In the genomic region with DNA sequence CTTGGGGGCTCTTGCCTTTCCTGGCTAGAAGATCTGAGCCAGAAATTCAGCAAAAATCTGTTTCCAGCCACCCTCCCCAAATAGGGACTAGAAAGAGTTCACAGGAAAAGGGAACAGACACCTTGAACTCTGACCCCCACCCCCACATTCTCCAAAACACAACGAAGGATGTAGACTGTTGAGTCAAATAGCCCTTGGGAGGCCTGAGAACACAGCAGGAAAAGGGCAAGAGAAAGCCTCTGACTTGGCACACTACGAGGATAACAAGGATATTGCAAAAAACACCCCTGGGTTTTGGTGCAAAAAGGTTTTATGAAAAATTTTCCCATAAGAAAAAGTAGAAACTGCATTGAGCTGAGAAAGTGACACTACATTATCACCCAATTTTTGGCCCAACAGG, we compare ENCODE assay signal across 16 cellular contexts. TPM values are rescaled to one million over a fixed set of nuclear protein-coding genes. Genes with fewer than 3 reads are reported as not detected.
DNase-seq lines count a peak whose midpoint lies in the region; ATAC-seq and TF ChIP-seq lines count a peak whose summit lies in the region.
"Had no signal": no experiment of that assay in that cellular context is flagged by ENCODE, and none has a peak within 500 bp of the region (broad histone marks: within the 10 kb centered on the region; RNA-seq: fewer than 3 reads in every experiment).

No MANE protein-coding gene starts in this region.

- TF ChIP-seq EP300 in esophagus muscularis mucosa (IDR thresholded peaks at IDR 0.05): no peak
- TF ChIP-seq EP300 in sigmoid colon (IDR thresholded peaks at IDR 0.05): no peak

- H4K91ac ChIP-seq in neuronal stem cell (ENCODE audit: low read depth, low read length, poor library complexity): no peak overlapping the region

- H3K27me3 Mint-ChIP-seq in CD4-positive, CD25-positive, alpha-beta regulatory T cell: no peaks in the 10 kb centered on the region
- H3K27me3 Mint-ChIP-seq: B cell, T-helper 17 cell had no signal

- H3K79me1 ChIP-seq in neuronal stem cell (ENCODE audit: low read depth, low read length): peaks cover 9% of the 10 kb centered on the region

- no peak overlapping the region for H3K14ac ChIP-seq in neuronal stem cell (ENCODE audit: low read length)

- no peak overlapping the region for H2BK15ac ChIP-seq in neuronal stem cell (ENCODE audit: low read length)

- H2AK5ac ChIP-seq in neuronal stem cell (ENCODE audit: low read depth, low read length): no peak overlapping the region

- no peak overlapping the region for H3K4ac ChIP-seq in neuronal stem cell (ENCODE audit: low read length)

- no peak overlapping the region for H4K8ac ChIP-seq in neuronal stem cell (ENCODE audit: low read depth, low read length)

- no peak overlapping the region for H3K27ac ChIP-seq in CD4-positive, CD25-positive, alpha-beta regulatory T cell (ENCODE audit: insufficient read depth, low read length, poor library complexity, severe bottlenecking)
- H3K27ac ChIP-seq in PC-3 (ENCODE audit: low read length) (0 out of 2 replicates have a peak overlapping the region, but pooled peaks have one; percentile 47), esophagus muscularis mucosa (replicated peaks in 1 of 4) (peak overlapping the region in 3 of 4 donors; percentile 93 to 97 (median 95)), sigmoid colon (peak overlapping the region in 3 of 4 donors; percentile 96 to 98 (median 98)), neuronal stem cell (replicated peaks; ENCODE audit: low read length) (no peak overlapping the region), aorta (ENCODE audit: low read depth in 1 of 2, low read length in 2 of 2) (no peak overlapping the region)

- no peak overlapping the region for H2BK12ac ChIP-seq in neuronal stem cell (ENCODE audit: low read length)

- CTCF ChIA-PET in PC-3 (lab: Charles Lee): no interaction called here

- no peak for DNase-seq in CD4-positive, CD25-positive, alpha-beta regulatory T cell
- DNase-seq in PC-3 (no peak), esophagus muscularis mucosa (ENCODE audit: extremely low spot score) (no peak), sigmoid colon (no peak), neuronal stem cell (ENCODE audit: low spot score) (no peak), aorta (no peak), NCI-H1105 (lab: John Stamatoyannopoulos, UW) (no peak)
- DNase-seq in stimulated activated naive CD8-positive, alpha-beta T cell treated with anti-CD3 and anti-CD28 coated beads, Interleukin-15, Interleukin-2, amounts not matched to agents 100 U/mL and 50 U/mL, for 24 hours: no peak
- DNase-seq: activated CD4-positive, CD25-positive, alpha-beta regulatory T cell treated with anti-CD3 and anti-CD28 coated beads, Interleukin-2, amount 50 U/mL, for 72 hours; left lung; right cardiac atrium; stimulated activated CD4-positive, alpha-beta T cell treated with anti-CD3 and anti-CD28 coated beads, Interleukin-4, amount 100 ng/mL, for 1 hour; T-helper 17 cell; uterus had no signal

- no peaks in the 10 kb centered on the region for H3K9me3 ChIP-seq in CD4-positive, CD25-positive, alpha-beta regulatory T cell (ENCODE audit: control insufficient read depth in 2 of 2, low read length in 2 of 2)
- no peaks in the 10 kb centered on the region for H3K9me3 ChIP-seq in PC-3 (ENCODE audit: low read length)
- no peaks in the 10 kb centered on the region for H3K9me3 ChIP-seq in esophagus muscularis mucosa
- H3K9me3 ChIP-seq in sigmoid colon: no peaks in the 10 kb centered on the region
- H3K9me3 ChIP-seq in neuronal stem cell (replicated peaks in 1 of 2; ENCODE audit: control insufficient read depth in 2 of 2, insufficient read depth in 1 of 2, low read depth in 1 of 2, low read length in 2 of 2): no peaks in the 10 kb centered on the region
- no peaks in the 10 kb centered on the region for H3K9me3 ChIP-seq in aorta (ENCODE audit: control insufficient read depth, low read length)
- H3K9me3 ChIP-seq: left lung, uterus had no signal

- intact Hi-C loops in PC-3 (cut with micrococcal nuclease) (loop anchor here (1.0 kb wide), 1 partner anchor 52 kb away; no protein-coding TSS in a partner anchor), esophagus muscularis mucosa (cut with DNase I) (loop anchor here (10.0 kb wide), 2 partner anchors 125 to 215 kb away; a partner anchor contains a TSS), sigmoid colon (cut with DNase I) (loop anchor here (2.0 to 10.0 kb wide), 3 partner anchors 49 to 235 kb away; a partner anchor contains a TSS), aorta (cut with DNase I) (loop anchor here (2.0 to 10.0 kb wide), 5 partner anchors 47 to 1345 kb away; a partner anchor contains a TSS)

- H3K4me1 ChIP-seq in CD4-positive, CD25-positive, alpha-beta regulatory T cell (ENCODE audit: control insufficient read depth, insufficient read depth, low read length, poor library complexity, severe bottlenecking): peaks cover 34% of the 10 kb centered on the region
- H3K4me1 ChIP-seq in PC-3 (ENCODE audit: insufficient read depth, low read length) (peaks cover 27% of the 10 kb centered on the region), esophagus muscularis mucosa (peaks cover 19 to 55% (median 46%) of the 10 kb centered on the region in 4 donors), sigmoid colon (peaks cover 0 to 34% (median 25%) of the 10 kb centered on the region in 4 donors), neuronal stem cell (ENCODE audit: control insufficient read depth in 2 of 2, insufficient read depth in 1 of 2, low read depth in 1 of 2, low read length in 2 of 2) (peaks cover 8 to 15% of the 10 kb centered on the region in 2 donors), aorta (ENCODE audit: control insufficient read depth in 1 of 2, insufficient read depth in 2 of 2, low read length in 2 of 2) (no peaks in the 10 kb centered on the region)

- no peak overlapping the region for H2BK5ac ChIP-seq in neuronal stem cell (ENCODE audit: low read length)

- TF ChIP-seq POLR2A in esophagus muscularis mucosa (IDR thresholded peaks at IDR 0.05; ENCODE audit: low read depth): no peak
- TF ChIP-seq POLR2A in sigmoid colon (IDR thresholded peaks at IDR 0.05): no peak

- no peak overlapping the region for H3K18ac ChIP-seq in neuronal stem cell (ENCODE audit: low read length)

- H3K36me3 Mint-ChIP-seq in CD4-positive, CD25-positive, alpha-beta regulatory T cell: peaks cover 10% of the 10 kb centered on the region

- no peak overlapping the region for H3K23ac ChIP-seq in neuronal stem cell (ENCODE audit: low read depth, low read length, poor library complexity)

- TF ChIP-seq CTCF in PC-3 (conservative IDR thresholded peaks at IDR 0.05; ENCODE audit: low read depth, low read length) (no peak), esophagus muscularis mucosa (IDR thresholded peaks at IDR 0.05) (no peak), sigmoid colon (IDR thresholded peaks at IDR 0.05) (no peak)

- POLR2A ChIA-PET in PC-3 (lab: Charles Lee; ENCODE audit: unreplicated experiment): no interaction called here

- H3K4me2 ChIP-seq in PC-3 (ENCODE audit: low read length) (peak overlapping the region; percentile 92; the same call in 1 of the 2 replicates), neuronal stem cell (ENCODE audit: insufficient read depth, low read length, poor library complexity, severe bottlenecking) (no peak overlapping the region)

- H3K4me3 ChIP-seq in CD4-positive, CD25-positive, alpha-beta regulatory T cell (ENCODE audit: low read depth, low read length): no peak overlapping the region
- H3K4me3 ChIP-seq in PC-3 (ENCODE audit: low read length) (no peak overlapping the region), esophagus muscularis mucosa (no peak overlapping the region), sigmoid colon (no peak overlapping the region), neuronal stem cell (ENCODE audit: low read length in 2 of 2) (no peak overlapping the region), aorta (ENCODE audit: low read length in 2 of 2) (no peak overlapping the region)
- H3K4me3 ChIP-seq: uterus had no signal

- H3K9ac ChIP-seq in PC-3 (ENCODE audit: low read length) (no peak overlapping the region), neuronal stem cell (ENCODE audit: low read depth, low read length, poor library complexity) (no peak overlapping the region)

- H3K9me2 ChIP-seq in PC-3 (replicated peaks; ENCODE audit: low read length): no peaks in the 10 kb centered on the region

- BruUV-seq in PC-3 (replicated peaks; lab: Mats Ljungman, UMichigan): no TSS peak

- peaks cover 25% of the 10 kb centered on the region for H3K36me3 ChIP-seq in CD4-positive, CD25-positive, alpha-beta regulatory T cell (ENCODE audit: control insufficient read depth, insufficient read depth, low read length)
- H3K36me3 ChIP-seq in PC-3 (ENCODE audit: low read depth, low read length) (peaks cover 21% of the 10 kb centered on the region), esophagus muscularis mucosa (peaks cover 11 to 29% (median 25%) of the 10 kb centered on the region in 4 donors), sigmoid colon (peaks cover 3 to 25% (median 11%) of the 10 kb centered on the region in 4 donors), neuronal stem cell (replicated peaks in 1 of 2; ENCODE audit: control insufficient read depth in 2 of 2, insufficient read depth in 2 of 2, low read length in 2 of 2) (peaks cover 26 to 57% of the 10 kb centered on the region in 2 donors), aorta (ENCODE audit: control insufficient read depth in 1 of 2, insufficient read depth in 2 of 2, low read length in 1 of 2) (peaks cover 2 to 7% of the 10 kb centered on the region in 2 donors)
- H3K36me3 ChIP-seq: uterus had no signal

- no peaks in the 10 kb centered on the region for H3K9me3 Mint-ChIP-seq in CD4-positive, CD25-positive, alpha-beta regulatory T cell

- peak overlapping the region in 1 of 3 donors; percentile 55 for H3K27ac Mint-ChIP-seq in CD4-positive, CD25-positive, alpha-beta regulatory T cell

- H3F3A ChIP-seq in PC-3 (ENCODE audit: low read length, unreplicated experiment): no peaks in the 10 kb centered on the region

- 37% methylated on average over 2 of the region's 2 CpGs for WGBS in esophagus muscularis mucosa
- 48 to 58% methylated on average over 2 of the region's 2 CpGs for WGBS in sigmoid colon, 2 donors
- WGBS in neuronal stem cell (ENCODE audit: extremely low coverage in 2 of 2, insufficient read length in 2 of 2, insufficient replicate concordance in 1 of 2), 2 donors: no CpG with 5 or more reads among the region's 2 CpGs
- 41 to 46% methylated on average over 2 of the region's 2 CpGs for WGBS in aorta, 2 donors

- H2AFZ ChIP-seq in PC-3 (ENCODE audit: low read length) (no peak overlapping the region), neuronal stem cell (ENCODE audit: low read length) (no peak overlapping the region)

- no peak for ATAC-seq in CD4-positive, CD25-positive, alpha-beta regulatory T cell (ENCODE audit: low read depth in 2 of 2)
- ATAC-seq in PC-3: no peak
- ATAC-seq in aorta (ENCODE audit: low FRiP score): no peak
- no peak for ATAC-seq in stimulated activated naive CD8-positive, alpha-beta T cell treated with anti-CD3 and anti-CD28 coated beads, Interleukin-15, Interleukin-2, amounts not matched to agents 100 U/mL and 50 U/mL, for 24 hours
- ATAC-seq: left lung, right cardiac atrium, T-helper 17 cell had no signal

- peak overlapping the region; percentile 52 to 87 (median 81) for H3K4me3 Mint-ChIP-seq in CD4-positive, CD25-positive, alpha-beta regulatory T cell

- H3K4me1 Mint-ChIP-seq in CD4-positive, CD25-positive, alpha-beta regulatory T cell: peaks cover 0 to 49% (median 19%) of the 10 kb centered on the region in 4 donors

- H2BK120ac ChIP-seq in neuronal stem cell (ENCODE audit: low read depth, low read length): no peak overlapping the region

- H4K20me1 ChIP-seq in PC-3 (ENCODE audit: low read length): peaks cover 16% of the 10 kb centered on the region

- peaks cover 38% of the 10 kb centered on the region for H3K79me2 ChIP-seq in PC-3 (ENCODE audit: low read length)

- H3K27me3 ChIP-seq in CD4-positive, CD25-positive, alpha-beta regulatory T cell (ENCODE audit: control insufficient read depth, insufficient read depth, low read length): no peaks in the 10 kb centered on the region
- no peaks in the 10 kb centered on the region for H3K27me3 ChIP-seq in PC-3 (ENCODE audit: low read length)
- H3K27me3 ChIP-seq in esophagus muscularis mucosa: no peaks in the 10 kb centered on the region
- no peaks in the 10 kb centered on the region for H3K27me3 ChIP-seq in sigmoid colon
- no peaks in the 10 kb centered on the region for H3K27me3 ChIP-seq in neuronal stem cell (ENCODE audit: control insufficient read depth in 3 of 3, insufficient read depth in 3 of 3, low read depth in 1 of 3, low read length in 3 of 3)
- H3K27me3 ChIP-seq in aorta (ENCODE audit: control insufficient read depth in 1 of 2, insufficient read depth in 2 of 2, low read length in 1 of 2): no peaks in the 10 kb centered on the region
- H3K27me3 ChIP-seq: left lung, uterus had no signal

RNA-seq across cellular contexts. Expression of a gene that starts 1.9 kb away (rescaled TPM):
- 28.2 TPM for total RNA-seq in CD4-positive, CD25-positive, alpha-beta regulatory T cell
- 10 to 100 TPM; 17.3 to 26.6 (median 19.8) TPM for polyA plus RNA-seq in CD4-positive, CD25-positive, alpha-beta regulatory T cell
- 41.8 and 51.9 TPM in 2 replicates for total RNA-seq in PC-3 (2014; rRNA removed)
- 10 to 100 TPM; 10.8 to 19.1 (median 14.3) TPM for total RNA-seq in esophagus muscularis mucosa
- 10 to 100 TPM in 2 of 4 donors, 1 to 10 TPM in 2; 4.4 to 12.4 (median 9.5) TPM for total RNA-seq in sigmoid colon
- polyA plus RNA-seq in sigmoid colon: 10 to 100 TPM; 14.4 to 19.0 (median 15.5) TPM
- 12.0 TPM for polyA plus RNA-seq in neuronal stem cell (2013, experiment 1 of 2)
- polyA plus RNA-seq in neuronal stem cell (2013, experiment 2 of 2): 11.6 TPM
- 10 to 100 TPM; 10.2 to 12.2 TPM for total RNA-seq in aorta
- 10 to 100 TPM in 1 of 2 donors, 1 to 10 TPM in 1; 8.5 to 11.1 TPM for polyA plus RNA-seq in aorta

RNA-seq across cellular contexts. Expression of a gene that starts 2.4 kb away (rescaled TPM):
- 13.7 TPM for total RNA-seq in CD4-positive, CD25-positive, alpha-beta regulatory T cell
- 10 to 100 TPM; 22.9 to 31.9 (median 26.6) TPM for polyA plus RNA-seq in CD4-positive, CD25-positive, alpha-beta regulatory T cell
- 70.1 and 72.5 TPM in 2 replicates for total RNA-seq in PC-3 (2014; rRNA removed)
- total RNA-seq in esophagus muscularis mucosa: 100 to 1,000 TPM in 1 of 4 donors, 10 to 100 TPM in 3; 69.9 to 103 (median 94.3) TPM
- 100 to 1,000 TPM in 1 of 4 donors, 10 to 100 TPM in 3; 61.9 to 105 (median 90.8) TPM for total RNA-seq in sigmoid colon
- 10 to 100 TPM; 43.2 to 54.6 (median 51.1) TPM for polyA plus RNA-seq in sigmoid colon
- polyA plus RNA-seq in neuronal stem cell (2013, experiment 1 of 2): 49.0 TPM
- 46.6 TPM for polyA plus RNA-seq in neuronal stem cell (2013, experiment 2 of 2)
- total RNA-seq in aorta: 10 to 100 TPM; 34.0 to 35.0 TPM
- 100 to 1,000 TPM in 1 of 2 donors, 10 to 100 TPM in 1; 75.7 to 118 TPM for polyA plus RNA-seq in aorta

RNA-seq across cellular contexts. Expression of a gene that starts 16.3 kb away (rescaled TPM):
- 0.69 TPM for total RNA-seq in CD4-positive, CD25-positive, alpha-beta regulatory T cell
- 1 to 10 TPM in 3 of 4 donors, under 1 TPM in 1; 0.87 to 2.4 (median 1.5) TPM for polyA plus RNA-seq in CD4-positive, CD25-positive, alpha-beta regulatory T cell
- total RNA-seq in PC-3 (2014; rRNA removed): 47.6 and 54.1 TPM in 2 replicates
- 1 to 10 TPM; 1.2 to 3.3 (median 1.5) TPM for total RNA-seq in esophagus muscularis mucosa
- 1 to 10 TPM; 1.1 to 1.8 (median 1.4) TPM for total RNA-seq in sigmoid colon
- 1 to 10 TPM in 2 of 3 donors, under 1 TPM in 1; 0.60 to 5.2 (median 1.2) TPM for polyA plus RNA-seq in sigmoid colon
- polyA plus RNA-seq in neuronal stem cell (2013, experiment 1 of 2): 0.39 TPM
- 0.48 TPM for polyA plus RNA-seq in neuronal stem cell (2013, experiment 2 of 2)
- 1 to 10 TPM; 1.2 to 1.9 TPM for total RNA-seq in aorta
- 1 to 10 TPM in 1 of 2 donors, under 1 TPM in 1; 0.75 to 2.3 TPM for polyA plus RNA-seq in aorta

RNA-seq across cellular contexts. Expression of a gene that starts 45.0 kb away (rescaled TPM):
- not detected for total RNA-seq in CD4-positive, CD25-positive, alpha-beta regulatory T cell
- polyA plus RNA-seq in CD4-positive, CD25-positive, alpha-beta regulatory T cell: not detected
- total RNA-seq in PC-3 (2014; rRNA removed) (1.8 and 3.5 TPM in 2 replicates), esophagus muscularis mucosa (under 1 TPM; 0.17 to 0.83 (median 0.39) TPM), sigmoid colon (under 1 TPM; 0.14 to 0.83 (median 0.52) TPM), aorta (under 1 TPM in 1 of 2 donors, not detected in 1; 0.12 TPM)
- polyA plus RNA-seq in sigmoid colon (10 to 100 TPM in 1 of 3 donors, 1 to 10 TPM in 2; 5.4 to 33.3 (median 7.6) TPM), aorta (under 1 TPM; 0.05 to 0.25 TPM)
- polyA plus RNA-seq in neuronal stem cell (2013, experiment 1 of 2): 0.31 TPM
- 0.21 TPM for polyA plus RNA-seq in neuronal stem cell (2013, experiment 2 of 2)
- total RNA-seq: myocyte had no signal

RNA-seq across cellular contexts. Expression of a gene that starts 49.5 kb away (rescaled TPM):
- 34.1 TPM for total RNA-seq in CD4-positive, CD25-positive, alpha-beta regulatory T cell
- 10 to 100 TPM; 16.3 to 22.9 (median 18.7) TPM for polyA plus RNA-seq in CD4-positive, CD25-positive, alpha-beta regulatory T cell
- total RNA-seq in PC-3 (2014; rRNA removed) (5.4 and 10.7 TPM in 2 replicates), esophagus muscularis mucosa (1 to 10 TPM; 4.0 to 7.4 (median 6.7) TPM), sigmoid colon (1 to 10 TPM; 3.9 to 6.6 (median 4.4) TPM), aorta (10 to 100 TPM; 21.0 to 23.5 TPM)
- polyA plus RNA-seq in sigmoid colon (1 to 10 TPM; 2.4 to 8.6 (median 5.3) TPM), aorta (1 to 10 TPM; 2.1 to 2.8 TPM)
- 4.5 TPM for polyA plus RNA-seq in neuronal stem cell (2013, experiment 1 of 2)
- polyA plus RNA-seq in neuronal stem cell (2013, experiment 2 of 2): 4.8 TPM

Comparison
In these comparisons a context has a peak if more than half of its experiments do, and no peak if none do; other contexts are left out.
1. H3K27ac ChIP-seq: peak in PC-3 (single experiment), esophagus muscularis mucosa (3 of 4) and sigmoid colon (3 of 4); none in CD4-positive, CD25-positive, alpha-beta regulatory T cell (single experiment), neuronal stem cell (single experiment) and aorta (0 of 2).
2. RNA of a gene that starts 16.3 kb away (total RNA-seq): 47.6 to 54.1 TPM in PC-3; 1.2 to 1.9 TPM in aorta, 1.2 to 3.3 TPM in esophagus muscularis mucosa, 1.1 to 1.8 TPM in sigmoid colon and 0.69 TPM in CD4-positive, CD25-positive, alpha-beta regulatory T cell (single experiment); every median in the first group is over 10 times any median in the second.